Comparison of ENCODE assay signal across 7 cellular contexts in genomic region chr1:1273152-1273534, GRCh38.
DNase-seq lines count a peak whose midpoint lies in the region; ATAC-seq and TF ChIP-seq lines count a peak whose summit lies in the region.

No MANE protein-coding gene starts in this region.

- H3K4me3 ChIP-seq in cardiac fibroblast (replicated peaks in 1 of 2; ENCODE audit: low read depth in 2 of 2, low read length in 2 of 2) (peak overlapping the region; percentile 78 to 83), mucosa of rectum (ENCODE audit: low read length in 2 of 2) (peak overlapping the region; percentile 78 to 87)

- no peaks in the 10 kb centered on the region for H3K9me3 ChIP-seq in mucosa of rectum (ENCODE audit: control insufficient read depth in 2 of 2, low read length in 2 of 2)

- no peak for TF ChIP-seq CTCF in cardiac fibroblast (IDR thresholded peaks at IDR 0.05; ENCODE audit: low read depth, low read length)

- DNase-seq in cardiac fibroblast (ENCODE audit: low read depth in 2 of 2) (no peak), islet precursor cell (no peak), DMS153 (lab: John Stamatoyannopoulos, UW) (no peak)
- no peak for DNase-seq in activated CD4-positive, alpha-beta T cell treated with anti-CD3 and anti-CD28 coated beads, Interleukin-2, amount 50 U/mL, for 48 hours

- peaks cover 0 to 4% of the 10 kb centered on the region in 2 donors for H3K36me3 ChIP-seq in mucosa of rectum (ENCODE audit: control insufficient read depth in 2 of 2, insufficient read depth in 2 of 2, low read length in 2 of 2)

- no peaks in the 10 kb centered on the region for H3K27me3 ChIP-seq in mucosa of rectum (ENCODE audit: control insufficient read depth in 2 of 2, insufficient read depth in 2 of 2, low read length in 2 of 2)

- H3K4me1 ChIP-seq in mucosa of rectum (ENCODE audit: control insufficient read depth in 2 of 2, insufficient read depth in 2 of 2, low read length in 2 of 2), result peaks cover 21 to 29% of the 10 kb centered on the region in 2 donors

- H3K9ac ChIP-seq in mucosa of rectum (ENCODE audit: low read depth in 1 of 2, low read length in 2 of 2), result peak overlapping the region; percentile 90 to 93

- ATAC-seq in GM21360 (IDR thresholded peaks at IDR 0.05; ENCODE audit: unreplicated experiment) (peak; percentile 15), HG03571 (IDR thresholded peaks at IDR 0.05; ENCODE audit: unreplicated experiment) (peak; percentile 9)

- peak overlapping the region; percentile 75 to 80 for H3K27ac ChIP-seq in mucosa of rectum (ENCODE audit: low read depth in 2 of 2, low read length in 2 of 2)
